10 cellular contexts compared by ENCODE assay signal in the genomic region with DNA sequence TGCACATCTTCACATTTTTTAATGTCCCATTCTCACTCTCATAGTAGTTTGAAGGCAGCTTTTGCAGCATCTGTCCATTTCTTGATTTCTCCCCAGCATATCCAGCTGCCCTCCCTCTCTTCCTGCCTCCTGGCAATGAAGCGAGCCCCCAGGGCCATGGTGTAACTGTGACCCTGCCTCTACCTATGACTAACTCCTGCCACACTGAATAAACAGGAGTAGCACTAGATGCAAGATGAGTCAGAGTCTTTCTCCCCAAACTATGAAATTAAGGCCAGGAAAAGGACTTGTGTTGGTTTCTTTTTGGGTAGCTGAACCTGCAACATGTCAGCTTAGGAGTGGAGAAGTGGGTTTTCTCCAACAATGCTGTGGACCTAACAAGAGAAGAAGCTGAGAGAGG.
A peak's percentile ranks its signal among the peaks of the same experiment; 100 is the strongest.
DNase-seq lines count a peak whose midpoint lies in the region; ATAC-seq and TF ChIP-seq lines count a peak whose summit lies in the region.
"Had no signal": no experiment of that assay in that cellular context is flagged by ENCODE, and none has a peak within 500 bp of the region (broad histone marks: within the 10 kb centered on the region; RNA-seq: fewer than 3 reads in every experiment).

No MANE protein-coding gene starts in this region.

- peak overlapping the region in 2 of 5 donors; percentile 0 to 36 for H3K27ac ChIP-seq in adrenal gland
- H3K27ac ChIP-seq in lower lobe of right lung: no peak overlapping the region
- no peak overlapping the region for H3K27ac ChIP-seq in OCI-LY7 (ENCODE audit: low read depth, low read length, poor library complexity, severe bottlenecking)
- H3K27ac ChIP-seq in naive thymus-derived CD4-positive, alpha-beta T cell (ENCODE audit: low read depth, low read length): no peak overlapping the region

- peak; percentile 51 for ATAC-seq in HG03378 (IDR thresholded peaks at IDR 0.05; ENCODE audit: unreplicated experiment)
- peak; percentile 45 to 65 for ATAC-seq in lower lobe of right lung
- ATAC-seq in naive thymus-derived CD4-positive, alpha-beta T cell: no peak
- ATAC-seq: T-helper 17 cell had no signal

- intact Hi-C loops in adrenal gland (cut with DNase I): no loop called here
- intact Hi-C loops in lower lobe of right lung (cut with DNase I): no loop called here
- intact Hi-C loops in OCI-LY7 (cut with micrococcal nuclease; ENCODE audit: unreplicated experiment): no loop called here
- intact Hi-C loops in naive thymus-derived CD4-positive, alpha-beta T cell (cut with micrococcal nuclease): no loop called here

- H3K27me3 ChIP-seq in adrenal gland: no peaks in the 10 kb centered on the region
- no peaks in the 10 kb centered on the region for H3K27me3 ChIP-seq in lower lobe of right lung (ENCODE audit: low read depth)
- no peaks in the 10 kb centered on the region for H3K27me3 ChIP-seq in naive thymus-derived CD4-positive, alpha-beta T cell (ENCODE audit: control insufficient read depth in 2 of 2, insufficient read depth in 2 of 2, low read length in 2 of 2)

- CTCF ChIA-PET in OCI-LY7 (lab: Charles Lee; ENCODE audit: unreplicated experiment): interaction anchor here (0.6 kb wide), 1 partner anchor 58 kb away, joined by 3 read pairs; no protein-coding TSS in a partner anchor
- CTCF ChIA-PET in naive thymus-derived CD4-positive, alpha-beta T cell (lab: Charles Lee): no interaction called here

- H3K9me3 Mint-ChIP-seq in naive thymus-derived CD4-positive, alpha-beta T cell: peaks cover 0 to 2% (median 0%) of the 10 kb centered on the region in 11 donors
- H3K9me3 Mint-ChIP-seq: naive B cell had no signal

- no peaks in the 10 kb centered on the region for H3K27me3 Mint-ChIP-seq in naive thymus-derived CD4-positive, alpha-beta T cell
- H3K27me3 Mint-ChIP-seq: naive B cell, T-helper 17 cell had no signal

- H3K4me1 ChIP-seq in adrenal gland (replicated peaks in 1 of 2): peaks cover 6 to 17% of the 10 kb centered on the region in 2 donors
- H3K4me1 ChIP-seq in lower lobe of right lung: no peaks in the 10 kb centered on the region
- H3K4me1 ChIP-seq in OCI-LY7 (ENCODE audit: insufficient read depth, low read length, poor library complexity, severe bottlenecking): no peaks in the 10 kb centered on the region
- H3K4me1 ChIP-seq in naive thymus-derived CD4-positive, alpha-beta T cell (ENCODE audit: control insufficient read depth in 2 of 2, insufficient read depth in 2 of 2, low read length in 2 of 2): no peaks in the 10 kb centered on the region

- no TSS peak for BruUV-seq in OCI-LY7 (replicated peaks; lab: Mats Ljungman, UMichigan)

- TF ChIP-seq CTCF in adrenal gland (IDR thresholded peaks at IDR 0.05): no peak
- no peak for TF ChIP-seq CTCF in lower lobe of right lung (IDR thresholded peaks at IDR 0.05)
- no peak for TF ChIP-seq CTCF in OCI-LY7 (conservative IDR thresholded peaks at IDR 0.05; ENCODE audit: low read length)

- H3K36me3 Mint-ChIP-seq in naive thymus-derived CD4-positive, alpha-beta T cell: peaks cover 0 to 4% (median 0%) of the 10 kb centered on the region in 5 donors
- H3K36me3 Mint-ChIP-seq: naive B cell had no signal

- H3K4me3 ChIP-seq in adrenal gland: no peak overlapping the region
- no peak overlapping the region for H3K4me3 ChIP-seq in lower lobe of right lung
- H3K4me3 ChIP-seq in OCI-LY7 (ENCODE audit: low read depth, low read length, poor library complexity, severe bottlenecking): no peak overlapping the region
- H3K4me3 ChIP-seq in naive thymus-derived CD4-positive, alpha-beta T cell (ENCODE audit: low read length): no peak overlapping the region

- H3K4me2 ChIP-seq in OCI-LY7 (ENCODE audit: low read length): no peak overlapping the region

- H3K36me3 ChIP-seq in adrenal gland (replicated peaks in 1 of 2) (no peaks in the 10 kb centered on the region), lower lobe of right lung (no peaks in the 10 kb centered on the region), OCI-LY7 (ENCODE audit: insufficient read depth, low read length) (no peaks in the 10 kb centered on the region)
- H3K36me3 ChIP-seq in naive thymus-derived CD4-positive, alpha-beta T cell (ENCODE audit: control insufficient read depth in 2 of 3, insufficient read depth in 3 of 3, low read length in 3 of 3): no peaks in the 10 kb centered on the region

- TF ChIP-seq POLR2A in adrenal gland (IDR thresholded peaks at IDR 0.05): no peak

- H3K27ac Mint-ChIP-seq in naive thymus-derived CD4-positive, alpha-beta T cell: peak overlapping the region in 1 of 9 donors; percentile 81
- H3K27ac Mint-ChIP-seq: T-helper 17 cell had no signal

- peaks cover 0 to 5% (median 3%) of the 10 kb centered on the region in 7 donors for H3K4me1 Mint-ChIP-seq in naive thymus-derived CD4-positive, alpha-beta T cell

- H2AFZ ChIP-seq in OCI-LY7 (ENCODE audit: low read length): no peak overlapping the region

- no peaks in the 10 kb centered on the region for H3K79me2 ChIP-seq in OCI-LY7 (ENCODE audit: insufficient read depth, low read depth, low read length)

- H4K20me1 ChIP-seq in OCI-LY7 (ENCODE audit: insufficient read depth, low read length): no peaks in the 10 kb centered on the region

- POLR2A ChIA-PET in OCI-LY7 (lab: Charles Lee): no interaction called here
- POLR2A ChIA-PET in naive thymus-derived CD4-positive, alpha-beta T cell (lab: Charles Lee): no interaction called here

- H3K4me3 Mint-ChIP-seq in naive thymus-derived CD4-positive, alpha-beta T cell: peak overlapping the region in 1 of 10 donors; percentile 37
- H3K4me3 Mint-ChIP-seq: naive B cell, T-helper 17 cell had no signal

- no peaks in the 10 kb centered on the region for H3K9me3 ChIP-seq in adrenal gland (replicated peaks in 1 of 3)
- no peaks in the 10 kb centered on the region for H3K9me3 ChIP-seq in lower lobe of right lung
- no peaks in the 10 kb centered on the region for H3K9me3 ChIP-seq in OCI-LY7 (ENCODE audit: low read length)
- H3K9me3 ChIP-seq in naive thymus-derived CD4-positive, alpha-beta T cell (ENCODE audit: control insufficient read depth in 2 of 3, low read length in 3 of 3): no peaks in the 10 kb centered on the region

- DNase-seq in EH (ENCODE audit: low read depth) (peak; percentile 89), adrenal gland (peak in 5 of 7 donors; percentile 40 to 77 (median 63)), lower lobe of right lung (no peak), OCI-LY7 (ENCODE audit: low spot score) (no peak), NCI-H2171 treated with DMSO at 0.1 percent for 48 hours (lab: John Stamatoyannopoulos, UW) (no peak)
- no peak for DNase-seq in naive thymus-derived CD4-positive, alpha-beta T cell
- DNase-seq in stimulated activated CD4-positive, alpha-beta T cell treated with anti-CD3 and anti-CD28 coated beads, Interleukin-12 subunit alpha, Interleukin-12 subunit beta, amount 100 ng/mL, for 4 hours: no peak
- DNase-seq: naive B cell, T-helper 17 cell had no signal

- no peaks in the 10 kb centered on the region for H3K9me2 ChIP-seq in OCI-LY7 (ENCODE audit: insufficient read depth, low read length)

- WGBS in adrenal gland, 4 donors: 44 to 68% (median 48%) methylated on average over 1 of the region's 1 CpG

Comparison
In these comparisons a context has a peak if more than half of its experiments do, and no peak if none do; other contexts are left out.
1. DNase-seq: peak in EH (single experiment) and adrenal gland (5 of 7); none in lower lobe of right lung (single experiment), OCI-LY7 (single experiment), naive thymus-derived CD4-positive, alpha-beta T cell (0 of 9), NCI-H2171 treated with DMSO at 0.1 percent for 48 hours (single experiment) and stimulated activated CD4-positive, alpha-beta T cell treated with anti-CD3 and anti-CD28 coated beads, Interleukin-12 subunit alpha, Interleukin-12 subunit beta, amount 100 ng/mL, for 4 hours (single experiment).